Comparison of ENCODE assay signal across 8 cellular contexts in the genomic region with DNA sequence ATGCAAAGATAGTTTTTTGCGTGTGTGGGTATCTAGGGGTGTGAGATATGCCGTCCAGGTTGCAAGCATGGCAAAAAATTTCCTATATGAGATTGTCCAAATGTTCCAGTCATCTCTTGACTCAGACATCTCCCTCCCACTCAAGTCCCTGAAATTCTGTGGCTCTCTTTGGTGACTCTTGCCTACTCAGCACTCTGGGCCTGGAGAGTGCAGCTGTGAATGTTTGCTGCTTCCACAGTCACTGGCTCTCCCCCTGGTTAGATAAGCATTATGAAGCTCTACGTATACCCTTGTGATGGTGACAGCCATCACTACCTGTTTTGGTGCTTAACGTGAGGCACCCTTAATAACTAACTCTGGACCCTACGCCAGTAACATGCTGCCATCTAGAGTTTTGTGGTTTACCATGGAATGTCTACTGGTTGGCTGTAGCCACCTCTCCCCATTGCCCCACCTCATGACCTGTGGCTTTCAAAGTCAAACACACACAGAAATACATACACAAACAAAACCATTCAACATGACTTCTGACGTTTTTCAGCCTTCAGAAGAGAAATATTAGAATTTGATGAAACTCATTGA.
DNase-seq lines count a peak whose midpoint lies in the region; ATAC-seq and TF ChIP-seq lines count a peak whose summit lies in the region.

No MANE protein-coding gene starts in this region.

- no peaks in the 10 kb centered on the region for H3K9me3 ChIP-seq in smooth muscle cell (replicated peaks; ENCODE audit: low read depth)
- peaks cover 0 to 3% (median 0%) of the 10 kb centered on the region in 4 donors for H3K9me3 ChIP-seq in tibial nerve
- H3K9me3 ChIP-seq in CD4-positive, alpha-beta T cell (ENCODE audit: control insufficient read depth, low read length): no peaks in the 10 kb centered on the region

- TF ChIP-seq CTCF in WTC11 (IDR thresholded peaks at IDR 0.05) (no peak), smooth muscle cell (IDR thresholded peaks at IDR 0.05; ENCODE audit: borderline replicate concordance, insufficient read depth, poor library complexity, severe bottlenecking) (peak; percentile 4), foreskin fibroblast (IDR thresholded peaks at IDR 0.05; ENCODE audit: low read depth, low read length) (no peak), tibial nerve (IDR thresholded peaks at IDR 0.05) (no peak)
- TF ChIP-seq CTCF in CD4-positive, alpha-beta T cell (IDR thresholded peaks at IDR 0.05): no peak

- peak; percentile 23 for DNase-seq in DMS53 treated with DMSO at 0.1 percent for 48 hours (lab: John Stamatoyannopoulos, UW; ENCODE audit: unreplicated experiment)
- peak; percentile 16 for DNase-seq in WTC11 (ENCODE audit: low spot score)
- no peak for DNase-seq in smooth muscle cell (lab: John Stamatoyannopoulos, UW; ENCODE audit: unreplicated experiment)
- no peak for DNase-seq in foreskin fibroblast
- DNase-seq in tibial nerve (ENCODE audit: low spot score in 2 of 2): no peak
- DNase-seq in CD4-positive, alpha-beta T cell: no peak

- H3K36me3 Mint-ChIP-seq in WTC11: peaks cover 22% of the 10 kb centered on the region
- H3K36me3 Mint-ChIP-seq in CD4-positive, alpha-beta T cell (ENCODE audit: low read depth): no peaks in the 10 kb centered on the region

- POLR2A ChIA-PET in WTC11 (lab: Charles Lee): no interaction called here
- POLR2A ChIA-PET in CD4-positive, alpha-beta T cell (lab: Charles Lee): no interaction called here

- peak; percentile 92 for ATAC-seq in GM19438 (IDR thresholded peaks at IDR 0.05; ENCODE audit: low read depth, unreplicated experiment)
- peak; percentile 78 for ATAC-seq in HG03442 (IDR thresholded peaks at IDR 0.05; ENCODE audit: unreplicated experiment)
- peak; percentile 94 for ATAC-seq in WTC11
- no peak for ATAC-seq in CD4-positive, alpha-beta T cell (ENCODE audit: poor library complexity)

- CTCF ChIA-PET in WTC11 (lab: Charles Lee): interaction anchor here (0.7 kb wide), 1 partner anchor 626 kb away, joined by 7 read pairs; no protein-coding TSS in a partner anchor
- CTCF ChIA-PET in CD4-positive, alpha-beta T cell (lab: Charles Lee): no interaction called here

- 44% methylated on average over 6 of the region's 6 CpGs for WGBS in smooth muscle cell (ENCODE audit: low lambda C conversion rate)
- 81 to 82% methylated on average over 6 of the region's 6 CpGs for WGBS in tibial nerve, 2 donors

- H3K27ac ChIP-seq in smooth muscle cell (ENCODE audit: low read depth): peak overlapping the region; percentile 11
- no peak overlapping the region for H3K27ac ChIP-seq in tibial nerve
- H3K27ac ChIP-seq in CD4-positive, alpha-beta T cell (ENCODE audit: low read depth, low read length): no peak overlapping the region

- no peaks in the 10 kb centered on the region for H3K27me3 Mint-ChIP-seq in WTC11 (ENCODE audit: low read depth)
- no peaks in the 10 kb centered on the region for H3K27me3 Mint-ChIP-seq in CD4-positive, alpha-beta T cell

- no peak overlapping the region for H2AFZ ChIP-seq in smooth muscle cell (ENCODE audit: low read depth)

- no peak overlapping the region for H3K4me2 ChIP-seq in smooth muscle cell

- no peak overlapping the region for H3K27ac Mint-ChIP-seq in WTC11
- no peak overlapping the region for H3K27ac Mint-ChIP-seq in CD4-positive, alpha-beta T cell

- H3K79me2 ChIP-seq in smooth muscle cell (ENCODE audit: low read depth): no peaks in the 10 kb centered on the region

- no peak overlapping the region for H3K9ac ChIP-seq in smooth muscle cell (ENCODE audit: low read depth)

- H3K4me3 ChIP-seq in smooth muscle cell (no peak overlapping the region), foreskin fibroblast (ENCODE audit: low read depth in 1 of 2, low read length in 2 of 2) (no peak overlapping the region), tibial nerve (no peak overlapping the region)

- H3K9me3 Mint-ChIP-seq in WTC11: peaks cover 29% of the 10 kb centered on the region
- H3K9me3 Mint-ChIP-seq in CD4-positive, alpha-beta T cell: peaks cover 3% of the 10 kb centered on the region

- TF ChIP-seq POLR2A in tibial nerve (IDR thresholded peaks at IDR 0.05): no peak

- H3K4me1 ChIP-seq in smooth muscle cell (ENCODE audit: low read depth): peaks cover 2% of the 10 kb centered on the region
- peaks cover 0 to 7% (median 0%) of the 10 kb centered on the region in 4 donors for H3K4me1 ChIP-seq in tibial nerve

- no peak overlapping the region for H3K4me3 Mint-ChIP-seq in WTC11
- no peak overlapping the region for H3K4me3 Mint-ChIP-seq in CD4-positive, alpha-beta T cell

- peaks cover 3% of the 10 kb centered on the region for H3F3A ChIP-seq in smooth muscle cell (ENCODE audit: low read depth)

- no peak for TF ChIP-seq EP300 in tibial nerve (IDR thresholded peaks at IDR 0.05)

- no peaks in the 10 kb centered on the region for H4K20me1 ChIP-seq in smooth muscle cell (ENCODE audit: low read depth)

- peaks cover 5% of the 10 kb centered on the region for H3K4me1 Mint-ChIP-seq in WTC11
- no peaks in the 10 kb centered on the region for H3K4me1 Mint-ChIP-seq in CD4-positive, alpha-beta T cell (ENCODE audit: low read depth)

- H3K36me3 ChIP-seq in smooth muscle cell (ENCODE audit: low read depth) (no peaks in the 10 kb centered on the region), tibial nerve (no peaks in the 10 kb centered on the region)

- no peaks in the 10 kb centered on the region for H3K27me3 ChIP-seq in smooth muscle cell (ENCODE audit: low read depth)
- no peaks in the 10 kb centered on the region for H3K27me3 ChIP-seq in tibial nerve
- no peaks in the 10 kb centered on the region for H3K27me3 ChIP-seq in CD4-positive, alpha-beta T cell (ENCODE audit: control insufficient read depth, insufficient read depth, low read length)

- intact Hi-C loops in CD4-positive, alpha-beta T cell (cut with DNase I, micrococcal nuclease): no loop called here

TF ChIP-seq in WTC11, 78 proteins besides CTCF, POLR2A, EP300 and RAD21:
- TF ChIP-seq HMGA2 (CRISPR knock-in tag; IDR thresholded peaks at IDR 0.05) (no peak), MXD4 (CRISPR knock-in tag; IDR thresholded peaks at IDR 0.05; ENCODE audit: borderline replicate concordance) (no peak)

Comparison
In these comparisons a context has a peak if more than half of its experiments do, and no peak if none do; other contexts are left out.
1. DNase-seq: peak in DMS53 treated with DMSO at 0.1 percent for 48 hours (single experiment) and WTC11 (single experiment); none in smooth muscle cell (single experiment), foreskin fibroblast (0 of 2), tibial nerve (0 of 2) and CD4-positive, alpha-beta T cell (0 of 10).